In genomic region chr13:99290890-99291289, GRCh38 we compare ENCODE assay signal across 19 cellular contexts. TPM values are rescaled to one million over a fixed set of nuclear protein-coding genes. Genes with fewer than 3 reads are reported as not detected.
DNase-seq lines count a peak whose midpoint lies in the region; ATAC-seq, FAIRE-seq and TF ChIP-seq lines count a peak whose summit lies in the region.
"Had no signal": no experiment of that assay in that cellular context is flagged by ENCODE, and none has a peak within 500 bp of the region (broad histone marks: within the 10 kb centered on the region; RNA-seq: fewer than 3 reads in every experiment).

No MANE protein-coding gene starts in this region.

- H3K9me3 ChIP-seq in H1 (ENCODE audit: insufficient read depth in 2 of 2, low read depth in 1 of 2, low read length in 1 of 2) = no peaks in the 10 kb centered on the region
- no peaks in the 10 kb centered on the region for H3K9me3 ChIP-seq in HepG2 (ENCODE audit: low read length)
- H3K9me3 ChIP-seq: gastrocnemius medialis, left ventricle myocardium inferior had no signal

- TF ChIP-seq RAD21 in H1 (IDR thresholded peaks at IDR 0.05 in 1 of 2, conservative IDR thresholded peaks at IDR 0.05 in 1 of 2; ENCODE audit: low read depth in 2 of 2, low read length in 2 of 2) = no peak
- TF ChIP-seq RAD21 in HepG2 (CRISPR knock-in tag; IDR thresholded peaks at IDR 0.05) = no peak

- no peak overlapping the region for H3K9ac ChIP-seq in H1 (replicated peaks in 1 of 4; ENCODE audit: extremely low read depth in 1 of 4, low read depth in 3 of 4, low read length in 3 of 4)
- H3K9ac ChIP-seq in HepG2 (ENCODE audit: insufficient read depth, low read depth, low read length) = no peak overlapping the region
- H3K9ac ChIP-seq: KMS-11 had no signal

- intact Hi-C loops in activated naive CD4-positive, alpha-beta T cell treated with anti-CD3 and anti-CD28 coated beads for 36 hours (cut with micrococcal nuclease) = no loop called here
- intact Hi-C loops in activated CD4-positive, alpha-beta memory T cell treated with anti-CD3 and anti-CD28 coated beads for 36 hours (cut with micrococcal nuclease) = no loop called here
- intact Hi-C loops in HepG2 (cut with micrococcal nuclease; ENCODE audit: unreplicated experiment) = no loop called here

- H4K8ac ChIP-seq in H1 (ENCODE audit: extremely low read depth, insufficient read depth, low read length) = no peak overlapping the region

- 86% methylated on average over 2 of the region's 3 CpGs; no CpG with 5 or more reads in 1 of the 2 experiments for WGBS in H1 (ENCODE audit: extremely low coverage in 1 of 2, insufficient coverage in 1 of 2, insufficient read length in 1 of 2, insufficient replicate concordance in 2 of 2, low coverage in 1 of 2, low lambda C conversion rate in 2 of 2, missing lambda C conversion rate in 1 of 2), 2 experiments
- 93% methylated on average over 3 of the region's 3 CpGs for WGBS in HepG2 (ENCODE audit: low lambda C conversion rate)

- H3K79me2 ChIP-seq in H1 (ENCODE audit: control insufficient read depth in 1 of 2, insufficient read depth in 2 of 2, low read length in 2 of 2) (no peaks in the 10 kb centered on the region), HepG2 (ENCODE audit: insufficient read depth, low read length) (no peaks in the 10 kb centered on the region)

- no peak overlapping the region for H4K91ac ChIP-seq in H1 (replicated peaks; ENCODE audit: insufficient read length, low read length)

- no TSS peak for BruUV-seq in HepG2 (replicated peaks; lab: Mats Ljungman, UMichigan)

- TF ChIP-seq EP300 in H1 (IDR thresholded peaks at IDR 0.05; ENCODE audit: borderline replicate concordance in 1 of 2, low read depth in 2 of 2, low read length in 2 of 2) (no peak), HepG2 (IDR thresholded peaks at IDR 0.05; ENCODE audit: low read depth in 2 of 2, low read length in 2 of 2) (no peak), HepG2 (CRISPR knock-in tag; IDR thresholded peaks at IDR 0.05; ENCODE audit: borderline replicate concordance) (no peak)

- no peak overlapping the region for H2BK15ac ChIP-seq in H1 (ENCODE audit: low read length)

- no peak overlapping the region for H3K18ac ChIP-seq in H1 (ENCODE audit: extremely low read depth, low read length)

- H3K56ac ChIP-seq in H1 (replicated peaks; ENCODE audit: insufficient read length, low read depth, low read length) = no peak overlapping the region

- TF ChIP-seq POLR2A in H1 (IDR thresholded peaks at IDR 0.05; ENCODE audit: control extremely low read depth in 1 of 2, low read depth in 2 of 2, low read length in 2 of 2) (no peak), HepG2 (IDR thresholded peaks at IDR 0.05; ENCODE audit: insufficient read depth in 1 of 2, low read depth in 2 of 2, low read length in 2 of 2) (no peak)

- TF ChIP-seq CTCF in H1 (IDR thresholded peaks at IDR 0.05; ENCODE audit: control extremely low read depth in 1 of 3, insufficient read depth in 1 of 3, low read depth in 1 of 3, low read length in 3 of 3) (no peak), HepG2 (CRISPR knock-in tag; IDR thresholded peaks at IDR 0.05) (no peak)

- H4K20me1 ChIP-seq in H1 (replicated peaks in 1 of 2; ENCODE audit: control insufficient read depth in 1 of 2, insufficient read depth in 2 of 2, low read length in 2 of 2) = peaks cover 0 to 1% of the 10 kb centered on the region in 2 experiments
- H4K20me1 ChIP-seq in HepG2 (ENCODE audit: insufficient read depth, low read length) = no peaks in the 10 kb centered on the region

- CTCF ChIA-PET in activated naive CD4-positive, alpha-beta T cell treated with anti-CD3 and anti-CD28 coated beads for 36 hours (lab: Charles Lee) = interaction anchor here (0.7 to 1.6 kb wide), 2 partner anchors 16 to 157 kb away, joined by 3 read pairs; no protein-coding TSS in a partner anchor
- CTCF ChIA-PET in activated CD4-positive, alpha-beta memory T cell treated with anti-CD3 and anti-CD28 coated beads for 36 hours (lab: Charles Lee) = interaction anchor here (1.2 kb wide), 1 partner anchor 21 kb away, joined by 3 read pairs; no protein-coding TSS in a partner anchor
- CTCF ChIA-PET in H1 (lab: Charles Lee; ENCODE audit: partially characterized antibody) = no interaction called here
- CTCF ChIA-PET in HepG2 (lab: Yijun Ruan, JAX; ENCODE audit: low intra/inter-chr PET ratio, low total read pairs) = no interaction called here

- ATAC-seq in HepG2 = no peak
- ATAC-seq: gastrocnemius medialis had no signal

- 0 out of 2 replicates have a peak, but pooled peaks cover 4% of the 10 kb centered on the region for H3K79me1 ChIP-seq in H1 (ENCODE audit: low read depth, low read length)

- H3K4me1 Mint-ChIP-seq in activated naive CD4-positive, alpha-beta T cell treated with anti-CD3 and anti-CD28 coated beads for 36 hours (ENCODE audit: low read depth) = peaks cover 82% of the 10 kb centered on the region
- H3K4me1 Mint-ChIP-seq in activated CD4-positive, alpha-beta memory T cell treated with anti-CD3 and anti-CD28 coated beads for 36 hours (ENCODE audit: low read depth) = peaks cover 88% of the 10 kb centered on the region
- H3K4me1 Mint-ChIP-seq in stimulated activated naive CD8-positive, alpha-beta T cell treated with anti-CD3 and anti-CD28 coated beads, Interleukin-15, Interleukin-2, amounts not matched to agents 100 ng/mL and 50 ng/mL, for 24 hours (ENCODE audit: low read depth) = peaks cover 95% of the 10 kb centered on the region

- H2AK5ac ChIP-seq in H1 (ENCODE audit: low read depth, low read length) = no peak overlapping the region

- H3K27ac ChIP-seq in H1 (ENCODE audit: low read depth, low read length) (no peak overlapping the region), HepG2 (ENCODE audit: extremely low read length, insufficient read depth, low read length) (no peak overlapping the region)
- H3K27ac ChIP-seq: gastrocnemius medialis, KMS-11, left ventricle myocardium inferior had no signal

- FAIRE-seq in H1 (lab: Jason Lieb, UNC) (no peak), HepG2 (lab: Jason Lieb, UNC) (no peak)
- FAIRE-seq: G401.6 had no signal

- no peak overlapping the region for H3K4me3 Mint-ChIP-seq in activated naive CD4-positive, alpha-beta T cell treated with anti-CD3 and anti-CD28 coated beads for 36 hours
- H3K4me3 Mint-ChIP-seq in activated CD4-positive, alpha-beta memory T cell treated with anti-CD3 and anti-CD28 coated beads for 36 hours = peak overlapping the region; percentile 20
- no peak overlapping the region for H3K4me3 Mint-ChIP-seq in stimulated activated naive CD8-positive, alpha-beta T cell treated with anti-CD3 and anti-CD28 coated beads, Interleukin-15, Interleukin-2, amounts not matched to agents 100 ng/mL and 50 ng/mL, for 24 hours

- POLR2A ChIA-PET in activated CD4-positive, alpha-beta memory T cell treated with anti-CD3 and anti-CD28 coated beads for 36 hours (lab: Charles Lee) = interaction anchor here (1.0 to 3.8 kb wide), 2 partner anchors 10 to 14 kb away, joined by 3 to 18 read pairs; no protein-coding TSS in a partner anchor
- POLR2A ChIA-PET in H1 (lab: Charles Lee; ENCODE audit: partially characterized antibody) (no interaction called here), HepG2 (lab: Yijun Ruan, JAX) (no interaction called here)

- H3K23ac ChIP-seq in H1 (ENCODE audit: insufficient read length) = no peak overlapping the region

- no peaks in the 10 kb centered on the region for H3K9me3 Mint-ChIP-seq in activated naive CD4-positive, alpha-beta T cell treated with anti-CD3 and anti-CD28 coated beads for 36 hours
- H3K9me3 Mint-ChIP-seq in activated CD4-positive, alpha-beta memory T cell treated with anti-CD3 and anti-CD28 coated beads for 36 hours = no peaks in the 10 kb centered on the region
- no peaks in the 10 kb centered on the region for H3K9me3 Mint-ChIP-seq in stimulated activated naive CD8-positive, alpha-beta T cell treated with anti-CD3 and anti-CD28 coated beads, Interleukin-15, Interleukin-2, amounts not matched to agents 100 ng/mL and 50 ng/mL, for 24 hours

- H3K36me3 ChIP-seq in H1 (ENCODE audit: control insufficient read depth in 2 of 4, insufficient read depth in 4 of 4, low read length in 3 of 4) = no peaks in the 10 kb centered on the region
- H3K36me3 ChIP-seq in HepG2 (replicated peaks in 1 of 2; ENCODE audit: control insufficient read depth in 1 of 2, insufficient read depth in 2 of 2, low read length in 2 of 2) = peaks cover 5 to 11% of the 10 kb centered on the region in 2 experiments; a peak in 4 of 5 replicates
- H3K36me3 ChIP-seq: gastrocnemius medialis had no signal

- H3K4ac ChIP-seq in H1 (replicated peaks; ENCODE audit: insufficient read length, low read depth, low read length) = no peak overlapping the region

- no peak overlapping the region for H3K4me3 ChIP-seq in H1 (ENCODE audit: extremely low read depth in 1 of 4, insufficient read depth in 2 of 4, low read depth in 3 of 4, low read length in 4 of 4)
- no peak overlapping the region for H3K4me3 ChIP-seq in HepG2 (replicated peaks in 1 of 3; ENCODE audit: insufficient read depth in 1 of 3, low read depth in 2 of 3, low read length in 3 of 3)
- H3K4me3 ChIP-seq: gastrocnemius medialis, left ventricle myocardium inferior had no signal

- H2BK5ac ChIP-seq in H1 (ENCODE audit: low read depth, low read length) = no peak overlapping the region

- no peak overlapping the region for H3K14ac ChIP-seq in H1 (ENCODE audit: insufficient read length)

- H3K4me1 ChIP-seq in H1 (replicated peaks in 1 of 4; ENCODE audit: control insufficient read depth in 3 of 4, insufficient read depth in 4 of 4, low read length in 3 of 4) (no peaks in the 10 kb centered on the region), HepG2 (ENCODE audit: insufficient read depth, low read length) (peaks cover 3% of the 10 kb centered on the region)

- H2BK12ac ChIP-seq in H1 (ENCODE audit: low read depth, low read length) = no peak overlapping the region

- peaks cover 43% of the 10 kb centered on the region for H3K36me3 Mint-ChIP-seq in activated naive CD4-positive, alpha-beta T cell treated with anti-CD3 and anti-CD28 coated beads for 36 hours (ENCODE audit: low read depth)
- H3K36me3 Mint-ChIP-seq in activated CD4-positive, alpha-beta memory T cell treated with anti-CD3 and anti-CD28 coated beads for 36 hours = peaks cover 37% of the 10 kb centered on the region
- H3K36me3 Mint-ChIP-seq in stimulated activated naive CD8-positive, alpha-beta T cell treated with anti-CD3 and anti-CD28 coated beads, Interleukin-15, Interleukin-2, amounts not matched to agents 100 ng/mL and 50 ng/mL, for 24 hours (ENCODE audit: low read depth) = peaks cover 79% of the 10 kb centered on the region

- no peaks in the 10 kb centered on the region for H3K23me2 ChIP-seq in H1 (ENCODE audit: low read depth, low read length)

- H3K4me2 ChIP-seq in H1 (ENCODE audit: insufficient read depth in 1 of 2, low read depth in 2 of 2, low read length in 2 of 2) (no peak overlapping the region), HepG2 (ENCODE audit: low read depth, low read length) (no peak overlapping the region)
- H3K4me2 ChIP-seq: KMS-11 had no signal

- no peak overlapping the region for H2BK20ac ChIP-seq in H1 (ENCODE audit: low read length)

- no peaks in the 10 kb centered on the region for H3K27me3 Mint-ChIP-seq in activated naive CD4-positive, alpha-beta T cell treated with anti-CD3 and anti-CD28 coated beads for 36 hours (ENCODE audit: low read depth)
- H3K27me3 Mint-ChIP-seq in activated CD4-positive, alpha-beta memory T cell treated with anti-CD3 and anti-CD28 coated beads for 36 hours = no peaks in the 10 kb centered on the region
- no peaks in the 10 kb centered on the region for H3K27me3 Mint-ChIP-seq in stimulated activated naive CD8-positive, alpha-beta T cell treated with anti-CD3 and anti-CD28 coated beads, Interleukin-15, Interleukin-2, amounts not matched to agents 100 ng/mL and 50 ng/mL, for 24 hours

- DNase-seq in activated naive CD4-positive, alpha-beta T cell treated with anti-CD3 and anti-CD28 coated beads for 36 hours = peak; percentile 61
- no peak for DNase-seq in activated naive CD4-positive, alpha-beta T cell treated with anti-CD3 and anti-CD28 coated beads, Interleukin-2, amount 50 U/mL, for 16 hours
- DNase-seq in activated CD4-positive, alpha-beta memory T cell treated with anti-CD3 and anti-CD28 coated beads for 36 hours = peak; percentile 76
- DNase-seq in H1 (ENCODE audit: low read depth in 1 of 2, low spot score in 2 of 2) (no peak), germinal center (ENCODE audit: low spot score) (no peak), NCI-H1417 (lab: John Stamatoyannopoulos, UW) (no peak), HepG2 (ENCODE audit: low spot score) (no peak)
- DNase-seq: activated CD8-positive, alpha-beta memory T cell treated with anti-CD3 and anti-CD28 coated beads, Interleukin-2, amount 50 U/mL, for 48 hours; aorta; Calu3; gastrocnemius medialis; GOT3; left ventricle myocardium inferior; NCI-H1105; NCI-H2171 treated with DMSO at 0.1 percent for 48 hours had no signal

- no peak overlapping the region for H4K5ac ChIP-seq in H1 (ENCODE audit: insufficient read length, low read depth, low read length)

- H2AFZ ChIP-seq in H1 (ENCODE audit: low read length) = no peak overlapping the region
- no peak overlapping the region for H2AFZ ChIP-seq in HepG2 (ENCODE audit: low read length)

- H2BK120ac ChIP-seq in H1 (replicated peaks; ENCODE audit: low read depth, low read length) = no peak overlapping the region

- no peaks in the 10 kb centered on the region for H3K27me3 ChIP-seq in H1 (replicated peaks in 1 of 4; ENCODE audit: control insufficient read depth in 3 of 4, extremely low read depth in 1 of 4, insufficient read depth in 3 of 4, low read length in 3 of 4)
- H3K27me3 ChIP-seq in HepG2 (ENCODE audit: control insufficient read depth in 1 of 2, insufficient read depth in 2 of 2, low read length in 2 of 2) = no peaks in the 10 kb centered on the region
- H3K27me3 ChIP-seq: gastrocnemius medialis had no signal

- H3K27ac Mint-ChIP-seq in activated naive CD4-positive, alpha-beta T cell treated with anti-CD3 and anti-CD28 coated beads for 36 hours = peak overlapping the region; percentile 84
- H3K27ac Mint-ChIP-seq in activated CD4-positive, alpha-beta memory T cell treated with anti-CD3 and anti-CD28 coated beads for 36 hours = peak overlapping the region; percentile 87
- peak overlapping the region; percentile 83 for H3K27ac Mint-ChIP-seq in stimulated activated naive CD8-positive, alpha-beta T cell treated with anti-CD3 and anti-CD28 coated beads, Interleukin-15, Interleukin-2, amounts not matched to agents 100 ng/mL and 50 ng/mL, for 24 hours

- in situ Hi-C loops in HepG2 (cut with HindIII; ENCODE audit: extremely low pct_ligation_motif_present, low pct_unique_long_range_greater_than_20kb) = no loop called here

RNA-seq across cellular contexts. Expression of gene GPR183, which starts 16.3 kb away (rescaled TPM):
- 10 to 100 TPM; 37.4 to 38.8 TPM for total RNA-seq in activated naive CD4-positive, alpha-beta T cell treated with anti-CD3 and anti-CD28 coated beads for 36 hours
- 10 to 100 TPM; 46.4 to 47.1 TPM for total RNA-seq in activated CD4-positive, alpha-beta memory T cell treated with anti-CD3 and anti-CD28 coated beads for 36 hours
- not detected in 2 replicates for total RNA-seq in H1 (2021; fragmentation: NEBNext Ultra II Directional; extraction: Animal tissue kit (Norgen Biotek cat#: 25700))
- polyA plus RNA-seq in H1 (2011; rRNA removed) = not detected in 2 replicates
- not detected for polyA plus RNA-seq in H1 (2011; cell fraction: cytosol; rRNA removed)
- not detected for polyA plus RNA-seq in H1 (2011; cell fraction: nucleus; rRNA removed)
- not detected in 4 replicates for polyA plus RNA-seq in H1 (2012, experiment 1 of 2)
- not detected for polyA plus RNA-seq in H1 (2012, experiment 2 of 2)
- not detected for polyA plus RNA-seq in H1 (2013, experiment 1 of 2)
- polyA plus RNA-seq in H1 (2013, experiment 2 of 2) = not detected
- polyA minus RNA-seq in H1 (2011; rRNA and poly(A)+ RNA removed) = not detected in 2 replicates
- not detected for polyA minus RNA-seq in H1 (2011; cell fraction: cytosol; rRNA and poly(A)+ RNA removed)
- polyA minus RNA-seq in H1 (2011; cell fraction: nucleus; rRNA and poly(A)+ RNA removed) = not detected
- not detected in 2 replicates for total RNA-seq in HepG2 (2016; rRNA removed; fragmentation: Illumina TruSeq; extraction: Trizol)
- total RNA-seq in HepG2 (2016; cell fraction: cytosol; rRNA removed; fragmentation: Illumina TruSeq; extraction: Trizol; ENCODE audit: low read depth) = not detected in 2 replicates
- not detected in 2 replicates for total RNA-seq in HepG2 (2016; cell fraction: insoluble cytoplasmic fraction; rRNA removed; fragmentation: Illumina TruSeq; extraction: Trizol)
- total RNA-seq in HepG2 (2016; cell fraction: membrane; rRNA removed; fragmentation: Illumina TruSeq; extraction: Trizol) = not detected in 2 replicates
- not detected in 2 replicates for total RNA-seq in HepG2 (2016; cell fraction: nucleus; rRNA removed; fragmentation: Illumina TruSeq; extraction: Trizol)
- polyA plus RNA-seq in HepG2 (2011; rRNA removed) = not detected in 2 replicates
- polyA plus RNA-seq in HepG2 (2011; cell fraction: cytosol; rRNA removed) = not detected in 2 replicates
- not detected in 2 replicates for polyA plus RNA-seq in HepG2 (2011; cell fraction: nucleus; rRNA removed)
- 0.08 TPM in 1 of 2 replicates, not detected in the other for polyA plus RNA-seq in HepG2 (2012)
- not detected in 2 replicates for polyA plus RNA-seq in HepG2 (2016; cell fraction: cytosol; fragmentation: Illumina TruSeq; extraction: Trizol; ENCODE audit: low read depth)
- not detected in 2 replicates for polyA plus RNA-seq in HepG2 (2016; cell fraction: insoluble cytoplasmic fraction; fragmentation: Illumina TruSeq; extraction: Trizol; ENCODE audit: low read depth)
- polyA plus RNA-seq in HepG2 (2016; cell fraction: membrane; fragmentation: Illumina TruSeq; extraction: Trizol; ENCODE audit: low read depth) = not detected in 2 replicates
- not detected in 2 replicates for polyA plus RNA-seq in HepG2 (2016; cell fraction: nucleus; fragmentation: Illumina TruSeq; extraction: Trizol; ENCODE audit: insufficient read depth, low read depth)
- not detected in 2 replicates for polyA minus RNA-seq in HepG2 (2011; rRNA and poly(A)+ RNA removed; ENCODE audit: low replicate concordance)
- not detected in 2 replicates for polyA minus RNA-seq in HepG2 (2011; cell fraction: cytosol; rRNA and poly(A)+ RNA removed)
- 0.26 TPM in 1 of 2 replicates, not detected in the other for polyA minus RNA-seq in HepG2 (2011; cell fraction: nucleus; rRNA and poly(A)+ RNA removed)
- total RNA-seq: Calu3, pulmonary artery endothelial cell had no signal

RNA-seq across cellular contexts. Expression of gene GPR18, which starts 32.7 kb away (rescaled TPM):
- total RNA-seq in activated naive CD4-positive, alpha-beta T cell treated with anti-CD3 and anti-CD28 coated beads for 36 hours = 1 to 10 TPM; 2.4 TPM
- total RNA-seq in activated CD4-positive, alpha-beta memory T cell treated with anti-CD3 and anti-CD28 coated beads for 36 hours = 1 to 10 TPM; 2.4 to 2.8 TPM
- not detected in 2 replicates for total RNA-seq in H1 (2021; fragmentation: NEBNext Ultra II Directional; extraction: Animal tissue kit (Norgen Biotek cat#: 25700))
- polyA plus RNA-seq in H1 (2011; rRNA removed) = not detected in 2 replicates
- polyA plus RNA-seq in H1 (2011; cell fraction: cytosol; rRNA removed) = not detected
- polyA plus RNA-seq in H1 (2011; cell fraction: nucleus; rRNA removed) = not detected
- polyA plus RNA-seq in H1 (2012, experiment 1 of 2) = not detected in 4 replicates
- polyA plus RNA-seq in H1 (2012, experiment 2 of 2) = not detected
- polyA plus RNA-seq in H1 (2013, experiment 1 of 2) = not detected
- not detected for polyA plus RNA-seq in H1 (2013, experiment 2 of 2)
- polyA minus RNA-seq in H1 (2011; rRNA and poly(A)+ RNA removed) = not detected in 2 replicates
- not detected for polyA minus RNA-seq in H1 (2011; cell fraction: cytosol; rRNA and poly(A)+ RNA removed)
- not detected for polyA minus RNA-seq in H1 (2011; cell fraction: nucleus; rRNA and poly(A)+ RNA removed)
- total RNA-seq in HepG2 (2016; rRNA removed; fragmentation: Illumina TruSeq; extraction: Trizol) = not detected in 2 replicates
- not detected in 2 replicates for total RNA-seq in HepG2 (2016; cell fraction: cytosol; rRNA removed; fragmentation: Illumina TruSeq; extraction: Trizol; ENCODE audit: low read depth)
- total RNA-seq in HepG2 (2016; cell fraction: insoluble cytoplasmic fraction; rRNA removed; fragmentation: Illumina TruSeq; extraction: Trizol) = not detected in 2 replicates
- total RNA-seq in HepG2 (2016; cell fraction: membrane; rRNA removed; fragmentation: Illumina TruSeq; extraction: Trizol) = not detected in 2 replicates
- total RNA-seq in HepG2 (2016; cell fraction: nucleus; rRNA removed; fragmentation: Illumina TruSeq; extraction: Trizol) = not detected in 2 replicates
- not detected in 2 replicates for polyA plus RNA-seq in HepG2 (2011; rRNA removed)
- not detected in 2 replicates for polyA plus RNA-seq in HepG2 (2011; cell fraction: cytosol; rRNA removed)
- not detected in 2 replicates for polyA plus RNA-seq in HepG2 (2011; cell fraction: nucleus; rRNA removed)
- polyA plus RNA-seq in HepG2 (2012) = 0.09 and 0.13 TPM in 2 replicates
- not detected in 2 replicates for polyA plus RNA-seq in HepG2 (2016; cell fraction: cytosol; fragmentation: Illumina TruSeq; extraction: Trizol; ENCODE audit: low read depth)
- not detected in 2 replicates for polyA plus RNA-seq in HepG2 (2016; cell fraction: insoluble cytoplasmic fraction; fragmentation: Illumina TruSeq; extraction: Trizol; ENCODE audit: low read depth)
- not detected in 2 replicates for polyA plus RNA-seq in HepG2 (2016; cell fraction: membrane; fragmentation: Illumina TruSeq; extraction: Trizol; ENCODE audit: low read depth)
- not detected in 2 replicates for polyA plus RNA-seq in HepG2 (2016; cell fraction: nucleus; fragmentation: Illumina TruSeq; extraction: Trizol; ENCODE audit: insufficient read depth, low read depth)
- not detected in 2 replicates for polyA minus RNA-seq in HepG2 (2011; rRNA and poly(A)+ RNA removed; ENCODE audit: low replicate concordance)
- polyA minus RNA-seq in HepG2 (2011; cell fraction: cytosol; rRNA and poly(A)+ RNA removed) = not detected in 2 replicates
- 0.26 TPM in 1 of 2 replicates, not detected in the other for polyA minus RNA-seq in HepG2 (2011; cell fraction: nucleus; rRNA and poly(A)+ RNA removed)
- total RNA-seq: Calu3, gastrocnemius medialis, left ventricle myocardium inferior, pulmonary artery endothelial cell had no signal

Comparison
In these comparisons a context has a peak if more than half of its experiments do, and no peak if none do; other contexts are left out.
1. DNase-seq: peak in activated naive CD4-positive, alpha-beta T cell treated with anti-CD3 and anti-CD28 coated beads for 36 hours (single experiment) and activated CD4-positive, alpha-beta memory T cell treated with anti-CD3 and anti-CD28 coated beads for 36 hours (single experiment); none in activated naive CD4-positive, alpha-beta T cell treated with anti-CD3 and anti-CD28 coated beads, Interleukin-2, amount 50 U/mL, for 16 hours (single experiment), H1 (0 of 2), germinal center (single experiment), NCI-H1417 (0 of 3) and HepG2 (single experiment).
2. RNA of gene GPR183, which starts 16.3 kb away (total RNA-seq): 46.4 to 47.1 TPM in activated CD4-positive, alpha-beta memory T cell treated with anti-CD3 and anti-CD28 coated beads for 36 hours and 37.4 to 38.8 TPM in activated naive CD4-positive, alpha-beta T cell treated with anti-CD3 and anti-CD28 coated beads for 36 hours; not detected in H1 and not detected in HepG2; every median in the first group is over 10 times any median in the second.
3. CTCF ChIA-PET loops: an anchor here in activated naive CD4-positive, alpha-beta T cell treated with anti-CD3 and anti-CD28 coated beads for 36 hours (0.7 to 1.6 kb wide) and activated CD4-positive, alpha-beta memory T cell treated with anti-CD3 and anti-CD28 coated beads for 36 hours (1.2 kb wide); none called in H1 and HepG2.
4. Peak in every context shown above with its lines, with median percentiles within 50 percentile points of each other: H3K27ac Mint-ChIP-seq.